24 cellular contexts compared by ENCODE assay signal in the genomic region with DNA sequence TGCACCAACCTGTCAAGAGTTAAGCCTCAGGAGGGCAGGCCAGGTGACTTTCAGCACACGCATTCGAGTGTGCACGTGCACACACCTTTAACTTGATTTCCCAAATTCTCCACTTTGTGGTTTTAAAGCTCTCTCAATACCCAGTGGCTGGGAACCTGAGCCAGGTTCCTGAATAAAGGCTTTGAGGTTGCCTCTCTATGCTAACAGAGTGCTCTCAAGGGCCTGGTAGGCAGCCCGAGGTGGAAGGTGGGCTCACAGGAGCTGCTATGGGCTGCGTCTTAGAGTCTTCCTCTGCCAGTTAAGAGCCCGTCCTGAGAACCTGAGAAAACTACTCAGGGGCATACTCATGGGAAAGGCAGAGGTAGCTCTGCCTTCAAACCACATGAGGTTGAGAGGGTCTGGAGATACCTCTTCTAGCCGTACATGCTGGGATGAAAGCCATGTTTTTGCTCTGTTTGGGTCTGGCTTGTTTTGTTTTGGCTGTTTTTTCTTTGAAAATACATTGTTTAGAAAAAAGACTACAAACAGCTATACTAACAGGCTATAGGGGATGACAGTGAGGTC. TPM values are rescaled to one million over a fixed set of nuclear protein-coding genes. Genes with fewer than 3 reads are reported as not detected.
DNase-seq lines count a peak whose midpoint lies in the region; ATAC-seq and TF ChIP-seq lines count a peak whose summit lies in the region.
"Had no signal": no experiment of that assay in that cellular context is flagged by ENCODE, and none has a peak within 500 bp of the region (broad histone marks: within the 10 kb centered on the region; RNA-seq: fewer than 3 reads in every experiment).

No MANE protein-coding gene starts in this region.

- no peaks in the 10 kb centered on the region for H3K27me3 ChIP-seq in left lung
- H3K27me3 ChIP-seq: BE2C, BLaER1 had no signal

- H3K27ac ChIP-seq in left lung (peak overlapping the region in 1 of 2 donors; percentile 48), caudate nucleus (ENCODE audit: low read depth, low read length) (no peak overlapping the region)
- H3K27ac ChIP-seq: BLaER1 had no signal

- no peaks in the 10 kb centered on the region for H3K4me1 ChIP-seq in left lung
- H3K4me1 ChIP-seq: BE2C, BLaER1 had no signal

- DNase-seq in DMS79 (lab: John Stamatoyannopoulos, UW) (peak; percentile 50), DMS79 treated with DMSO at 0.1 percent for 48 hours (lab: John Stamatoyannopoulos, UW) (peak; percentile 50), left lung (peak in 1 of 2 donors; percentile 64), posterior vena cava (ENCODE audit: low spot score) (peak; percentile 38), SW480 (ENCODE audit: low spot score) (no peak), caudate nucleus (lab: John Stamatoyannopoulos, UW) (no peak), glomerular visceral epithelial cell (ENCODE audit: extremely low spot score) (no peak)
- DNase-seq: 8988T; ACHN; BE2C; C1 segment of cervical spinal cord; CD4-positive, alpha-beta memory T cell; CD4-positive, CD25-positive, alpha-beta regulatory T cell; CD8-positive, alpha-beta memory T cell; COR-L47; DMS 273 treated with DMSO at 0.1 percent for 48 hours; DMS153; DMS53; DND-41; GDM1 had no signal

- peaks cover 7 to 95% of the 10 kb centered on the region in 2 donors for H3K36me3 ChIP-seq in left lung

- no peak overlapping the region for H3K4me3 ChIP-seq in left lung
- H3K4me3 ChIP-seq: BLaER1, GM12878 had no signal

- H3K9me3 ChIP-seq in left lung = no peaks in the 10 kb centered on the region
- H3K9me3 ChIP-seq: BE2C, BLaER1 had no signal

- ATAC-seq in left lung (peak; percentile 65), GM19328 (IDR thresholded peaks at IDR 0.05; ENCODE audit: unreplicated experiment) (no peak)
- ATAC-seq: GM12878 had no signal

- TF ChIP-seq CTCF in left lung (IDR thresholded peaks at IDR 0.05) = no peak

- intact Hi-C loops in left lung (cut with DNase I) (no loop called here), posterior vena cava (cut with DNase I) (no loop called here)

RNA-seq across cellular contexts. Expression of gene SERPIND1, which starts 11.6 kb away (rescaled TPM):
- total RNA-seq in left lung (1 to 10 TPM in 1 of 2 donors, under 1 TPM in 1; 0.50 to 3.5 TPM), posterior vena cava (not detected)
- total RNA-seq: CD4-positive, alpha-beta memory T cell; CD4-positive, CD25-positive, alpha-beta regulatory T cell; CD8-positive, alpha-beta memory T cell; G401 had no signal

Comparison
In these comparisons a context has a peak if more than half of its experiments do, and no peak if none do; other contexts are left out.
1. DNase-seq: peak in DMS79 (single experiment), DMS79 treated with DMSO at 0.1 percent for 48 hours (single experiment) and posterior vena cava (single experiment); none in SW480 (single experiment), caudate nucleus (0 of 61) and glomerular visceral epithelial cell (single experiment).